10 cellular contexts compared by ENCODE assay signal in the genomic region with DNA sequence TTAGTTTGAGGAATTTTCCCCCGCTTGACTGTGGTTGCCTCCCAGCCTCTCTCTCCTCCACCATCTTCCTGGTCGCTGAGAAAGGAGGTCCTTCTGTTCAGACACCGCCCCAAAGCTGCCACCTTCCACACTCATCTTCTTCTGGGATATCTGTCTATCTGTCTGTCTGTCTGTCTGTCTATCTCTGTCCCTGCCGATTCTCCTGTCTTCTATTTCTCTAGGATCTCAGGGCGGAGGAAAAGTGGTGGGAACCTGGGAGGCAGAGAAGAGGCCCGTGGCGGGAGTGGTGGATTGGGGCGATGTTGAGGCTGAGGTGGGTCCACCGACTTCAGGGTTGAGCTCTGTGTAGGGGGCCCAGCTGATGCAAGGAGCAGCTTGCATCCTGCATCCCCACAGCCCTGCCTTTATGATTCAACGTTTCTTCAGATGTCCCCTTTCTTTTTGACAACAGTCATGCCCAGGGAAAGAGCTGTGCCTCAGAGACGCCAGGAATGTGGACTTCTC.
DNase-seq lines count a peak whose midpoint lies in the region; ATAC-seq and TF ChIP-seq lines count a peak whose summit lies in the region.
"Had no signal": no experiment of that assay in that cellular context is flagged by ENCODE, and none has a peak within 500 bp of the region (broad histone marks: within the 10 kb centered on the region; RNA-seq: fewer than 3 reads in every experiment).

No MANE protein-coding gene starts in this region.

- H3K27me3 Mint-ChIP-seq in activated naive CD8-positive, alpha-beta T cell: peaks cover 68% of the 10 kb centered on the region
- H3K27me3 Mint-ChIP-seq in stimulated activated memory B cell treated with anti-CD40 and anti-IgM and Interleukin-4, amounts not matched to agents 10 μg/mL and 1 μg/mL and 100 μg/mL, for 72 hours: peaks cover 96% of the 10 kb centered on the region

- H3K27ac Mint-ChIP-seq in activated naive CD8-positive, alpha-beta T cell: no peak overlapping the region
- no peak overlapping the region for H3K27ac Mint-ChIP-seq in stimulated activated memory B cell treated with anti-CD40 and anti-IgM and Interleukin-4, amounts not matched to agents 10 μg/mL and 1 μg/mL and 100 μg/mL, for 72 hours

- H3K4me1 Mint-ChIP-seq in activated naive CD8-positive, alpha-beta T cell (ENCODE audit: low read depth): peaks cover 26% of the 10 kb centered on the region
- H3K4me1 Mint-ChIP-seq in stimulated activated memory B cell treated with anti-CD40 and anti-IgM and Interleukin-4, amounts not matched to agents 10 μg/mL and 1 μg/mL and 100 μg/mL, for 72 hours: peaks cover 17% of the 10 kb centered on the region

- WGBS in lower leg skin, 2 donors: 11 to 14% methylated on average over 11 of the region's 11 CpGs

- TF ChIP-seq POLR2A in Peyer's patch (IDR thresholded peaks at IDR 0.05): no peak
- TF ChIP-seq POLR2A in lower leg skin (IDR thresholded peaks at IDR 0.05): no peak

- H3K9me3 Mint-ChIP-seq in activated naive CD8-positive, alpha-beta T cell (ENCODE audit: low read depth): peaks cover 14% of the 10 kb centered on the region
- peaks cover 12% of the 10 kb centered on the region for H3K9me3 Mint-ChIP-seq in stimulated activated memory B cell treated with anti-CD40 and anti-IgM and Interleukin-4, amounts not matched to agents 10 μg/mL and 1 μg/mL and 100 μg/mL, for 72 hours

- peaks cover 0 to 26% (median 15%) of the 10 kb centered on the region in 11 experiments; a peak in 12 of 22 replicates for H4K20me1 ChIP-seq in BLaER1 treated with 17β-estradiol and CSF1 and Interleukin-3, amounts not matched to agents 10 nM and 100 nM

- H3K9ac ChIP-seq in BLaER1 treated with 17β-estradiol and CSF1 and Interleukin-3, amounts not matched to agents 10 nM and 100 nM: no peak overlapping the region
- H3K9ac ChIP-seq: KMS-11 had no signal

- no peak for ATAC-seq in stimulated activated memory B cell treated with anti-CD40 and anti-IgM and Interleukin-4, amounts not matched to agents 10 μg/mL and 1 μg/mL and 100 μg/mL, for 72 hours
- ATAC-seq in HG02623 (IDR thresholded peaks at IDR 0.05; ENCODE audit: unreplicated experiment): no peak

- H3K36me3 Mint-ChIP-seq in activated naive CD8-positive, alpha-beta T cell: peaks cover 3% of the 10 kb centered on the region
- H3K36me3 Mint-ChIP-seq in stimulated activated memory B cell treated with anti-CD40 and anti-IgM and Interleukin-4, amounts not matched to agents 10 μg/mL and 1 μg/mL and 100 μg/mL, for 72 hours: no peaks in the 10 kb centered on the region

- H3K9me3 ChIP-seq in BLaER1 treated with 17β-estradiol and CSF1 and Interleukin-3, amounts not matched to agents 10 nM and 100 nM (replicated peaks in 1 of 11): peaks cover 8 to 34% (median 20%) of the 10 kb centered on the region in 11 experiments; a peak in 19 of 22 replicates
- no peaks in the 10 kb centered on the region for H3K9me3 ChIP-seq in Peyer's patch

- DNase-seq in HFF-Myc (ENCODE audit: extremely low read depth, low read depth) (no peak), left kidney (ENCODE audit: low read depth, low spot score) (peak; percentile 18), Peyer's patch (no peak), lower leg skin (ENCODE audit: low spot score in 2 of 2) (no peak)
- DNase-seq: GOT3 had no signal

- no peak overlapping the region for H3K27ac ChIP-seq in BLaER1 treated with 17β-estradiol and CSF1 and Interleukin-3, amounts not matched to agents 10 nM and 100 nM
- H3K27ac ChIP-seq in Peyer's patch: no peak overlapping the region
- H3K27ac ChIP-seq: KMS-11 had no signal

- H3K36me3 ChIP-seq in BLaER1 treated with 17β-estradiol and CSF1 and Interleukin-3, amounts not matched to agents 10 nM and 100 nM: no peaks in the 10 kb centered on the region
- no peaks in the 10 kb centered on the region for H3K36me3 ChIP-seq in Peyer's patch

- peak overlapping the region in 1 of 10 experiments; percentile 22; a peak in 1 of 20 replicates for H3K4me3 ChIP-seq in BLaER1 treated with 17β-estradiol and CSF1 and Interleukin-3, amounts not matched to agents 10 nM and 100 nM
- H3K4me3 ChIP-seq in HFF-Myc (replicated peaks; ENCODE audit: low read depth, low read length): peak overlapping the region; percentile 41
- no peak overlapping the region for H3K4me3 ChIP-seq in Peyer's patch
- no peak overlapping the region for H3K4me3 ChIP-seq in lower leg skin (ENCODE audit: low read depth, poor library complexity, severe bottlenecking)

- peak overlapping the region; percentile 17 to 71 (median 43); a peak in 13 of 22 replicates for H3K4me2 ChIP-seq in BLaER1 treated with 17β-estradiol and CSF1 and Interleukin-3, amounts not matched to agents 10 nM and 100 nM
- H3K4me2 ChIP-seq: KMS-11 had no signal

- H3K4me3 Mint-ChIP-seq in activated naive CD8-positive, alpha-beta T cell: peak overlapping the region; percentile 1
- H3K4me3 Mint-ChIP-seq in stimulated activated memory B cell treated with anti-CD40 and anti-IgM and Interleukin-4, amounts not matched to agents 10 μg/mL and 1 μg/mL and 100 μg/mL, for 72 hours: no peak overlapping the region

- intact Hi-C loops in lower leg skin (cut with DNase I; ENCODE audit: low total_unique reads): no loop called here

- H3K27me3 ChIP-seq in BLaER1 treated with 17β-estradiol and CSF1 and Interleukin-3, amounts not matched to agents 10 nM and 100 nM: peaks cover 80 to 95% (median 84%) of the 10 kb centered on the region in 11 experiments
- H3K27me3 ChIP-seq in Peyer's patch: peaks cover 0 to 43% of the 10 kb centered on the region in 2 donors

- peaks cover 1 to 27% (median 9%) of the 10 kb centered on the region in 10 experiments; a peak in 13 of 20 replicates for H3K4me1 ChIP-seq in BLaER1 treated with 17β-estradiol and CSF1 and Interleukin-3, amounts not matched to agents 10 nM and 100 nM
- H3K4me1 ChIP-seq in Peyer's patch: peaks cover 0 to 5% (median 0%) of the 10 kb centered on the region in 4 donors

- TF ChIP-seq CTCF in HFF-Myc (IDR thresholded peaks at IDR 0.05; ENCODE audit: low read depth, low read length, missing control alignments) (no peak), Peyer's patch (IDR thresholded peaks at IDR 0.05) (no peak), lower leg skin (IDR thresholded peaks at IDR 0.05) (no peak)
